ENCODE assay signal across 12 cellular contexts in genomic region chr4:99205104-99205979, GRCh38. TPM values are rescaled to one million over a fixed set of nuclear protein-coding genes. Genes with fewer than 3 reads are reported as not detected.
A peak's percentile ranks its signal among the peaks of the same experiment; 100 is the strongest.
DNase-seq lines count a peak whose midpoint lies in the region; ATAC-seq and TF ChIP-seq lines count a peak whose summit lies in the region.
"Had no signal": no experiment of that assay in that cellular context is flagged by ENCODE, and none has a peak within 500 bp of the region (broad histone marks: within the 10 kb centered on the region; RNA-seq: fewer than 3 reads in every experiment).

No MANE protein-coding gene starts in this region.

- no peak overlapping the region for H3K4me2 ChIP-seq in PC-9

- no peaks in the 10 kb centered on the region for H3K79me2 ChIP-seq in PC-9 (ENCODE audit: low read depth)

- H4K20me1 ChIP-seq in PC-9 (ENCODE audit: insufficient read depth): no peaks in the 10 kb centered on the region

- peaks cover 0 to 93% (median 28%) of the 10 kb centered on the region in 4 donors for H3K4me1 ChIP-seq in right lobe of liver
- peaks cover 19% of the 10 kb centered on the region for H3K4me1 ChIP-seq in vagina
- H3K4me1 ChIP-seq in PC-9 (replicated peaks; ENCODE audit: insufficient read depth): no peaks in the 10 kb centered on the region

- no peak overlapping the region for H3K4me3 ChIP-seq in right lobe of liver
- no peak overlapping the region for H3K4me3 ChIP-seq in vagina
- no peak overlapping the region for H3K4me3 ChIP-seq in PC-9

- intact Hi-C loops in right lobe of liver (cut with DNase I): no loop called here
- intact Hi-C loops in vagina (cut with DNase I): loop anchor here (10.0 kb wide), 1 partner anchor 119 kb away; the partner anchor contains the start of gene ADH1B
- intact Hi-C loops in posterior cingulate gyrus (cut with DNase I): loop anchor here (10.0 kb wide), 1 partner anchor 199 kb away; no protein-coding TSS in a partner anchor
- intact Hi-C loops in PC-9 (cut with micrococcal nuclease; ENCODE audit: unreplicated experiment): no loop called here

- H3K9me3 ChIP-seq in right lobe of liver (no peaks in the 10 kb centered on the region), vagina (no peaks in the 10 kb centered on the region), PC-9 (ENCODE audit: insufficient read depth, low read depth) (no peaks in the 10 kb centered on the region)

- TF ChIP-seq CTCF in right lobe of liver (IDR thresholded peaks at IDR 0.05) (peak in 1 of 4 donors; percentile 35), vagina (IDR thresholded peaks at IDR 0.05) (no peak), PC-9 (conservative IDR thresholded peaks at IDR 0.05) (no peak)

- TF ChIP-seq POLR2A in right lobe of liver (IDR thresholded peaks at IDR 0.05) (no peak), vagina (IDR thresholded peaks at IDR 0.05) (no peak)

- no peak overlapping the region for H2AFZ ChIP-seq in PC-9

- POLR2A ChIA-PET in PC-9 (lab: Charles Lee; ENCODE audit: unreplicated experiment): no interaction called here

- peaks cover 0 to 10% (median 2%) of the 10 kb centered on the region in 4 donors for H3K36me3 ChIP-seq in right lobe of liver
- H3K36me3 ChIP-seq in vagina: no peaks in the 10 kb centered on the region
- no peaks in the 10 kb centered on the region for H3K36me3 ChIP-seq in PC-9 (ENCODE audit: low read depth)

- ATAC-seq in right lobe of liver: peak; percentile 80 to 89 (median 88)

- 21% methylated on average over 5 of the region's 5 CpGs for WGBS in right lobe of liver (ENCODE audit: insufficient coverage, low coverage, low lambda C conversion rate, missing lambda C conversion rate)

- H3K27me3 ChIP-seq in right lobe of liver (no peaks in the 10 kb centered on the region), vagina (no peaks in the 10 kb centered on the region), PC-9 (ENCODE audit: insufficient read depth, low read depth) (no peaks in the 10 kb centered on the region)

- CTCF ChIA-PET in PC-9 (lab: Charles Lee): no interaction called here

- no peaks in the 10 kb centered on the region for H3K9me2 ChIP-seq in PC-9 (ENCODE audit: insufficient read depth)

- DNase-seq in SKM-1 treated with dmso at 0.1 percent for 144 hours (lab: John Stamatoyannopoulos, UW; ENCODE audit: unreplicated experiment) (peak; percentile 14), SKM-1 (lab: John Stamatoyannopoulos, UW; ENCODE audit: unreplicated experiment) (no peak), dedifferentiated amniotic fluid mesenchymal stem cell (ENCODE audit: extremely low spot score) (peak; percentile 18), right lobe of liver (peak in 1 of 3 donors; percentile 65), vagina (ENCODE audit: extremely low spot score in 2 of 2) (no peak), occipital lobe (lab: John Stamatoyannopoulos, UW) (no peak), posterior cingulate gyrus (no peak), PC-9 (no peak)
- DNase-seq: dermis blood vessel endothelial cell; KBM-7; NK-92 treated with Interleukin-12 subunit alpha and Interleukin-12 subunit beta, amount 100 ng/mL, for 24 hours; retina had no signal

- BruUV-seq in PC-9 (replicated peaks; lab: Mats Ljungman, UMichigan): no TSS peak

- H3K27ac ChIP-seq in right lobe of liver (peak overlapping the region in 2 of 3 donors; percentile 64 to 65), vagina (peak overlapping the region; percentile 28), PC-9 (no peak overlapping the region)

- H3F3A ChIP-seq in PC-9 (ENCODE audit: insufficient read depth, low read depth): no peaks in the 10 kb centered on the region

RNA-seq across cellular contexts. Expression of gene ADH6, which starts 13.7 kb away (rescaled TPM):
- total RNA-seq in right lobe of liver: 100 to 1,000 TPM in 3 of 6 experiments, 10 to 100 TPM in 3; 73.9 to 213 (median 124) TPM
- total RNA-seq in vagina: not detected
- total RNA-seq in occipital lobe: not detected
- total RNA-seq in PC-9 (2021): not detected in 2 replicates
- total RNA-seq: dermis blood vessel endothelial cell had no signal

Comparison
In these comparisons a context has a peak if more than half of its experiments do, and no peak if none do; other contexts are left out.
1. DNase-seq: peak in SKM-1 treated with dmso at 0.1 percent for 144 hours (single experiment) and dedifferentiated amniotic fluid mesenchymal stem cell (single experiment); none in SKM-1 (single experiment), vagina (0 of 2), occipital lobe (single experiment), posterior cingulate gyrus (0 of 10) and PC-9 (0 of 2).
2. RNA of gene ADH6, which starts 13.7 kb away (total RNA-seq): 73.9 to 213 TPM in right lobe of liver; not detected in vagina (single experiment), not detected in occipital lobe (single experiment) and not detected in PC-9; every median in the first group is over 10 times any median in the second.
3. intact Hi-C loops: an anchor here in vagina (10.0 kb wide) and posterior cingulate gyrus (10.0 kb wide); none called in right lobe of liver and PC-9.